Comparison of ENCODE assay signal across 12 cellular contexts in the genomic region with DNA sequence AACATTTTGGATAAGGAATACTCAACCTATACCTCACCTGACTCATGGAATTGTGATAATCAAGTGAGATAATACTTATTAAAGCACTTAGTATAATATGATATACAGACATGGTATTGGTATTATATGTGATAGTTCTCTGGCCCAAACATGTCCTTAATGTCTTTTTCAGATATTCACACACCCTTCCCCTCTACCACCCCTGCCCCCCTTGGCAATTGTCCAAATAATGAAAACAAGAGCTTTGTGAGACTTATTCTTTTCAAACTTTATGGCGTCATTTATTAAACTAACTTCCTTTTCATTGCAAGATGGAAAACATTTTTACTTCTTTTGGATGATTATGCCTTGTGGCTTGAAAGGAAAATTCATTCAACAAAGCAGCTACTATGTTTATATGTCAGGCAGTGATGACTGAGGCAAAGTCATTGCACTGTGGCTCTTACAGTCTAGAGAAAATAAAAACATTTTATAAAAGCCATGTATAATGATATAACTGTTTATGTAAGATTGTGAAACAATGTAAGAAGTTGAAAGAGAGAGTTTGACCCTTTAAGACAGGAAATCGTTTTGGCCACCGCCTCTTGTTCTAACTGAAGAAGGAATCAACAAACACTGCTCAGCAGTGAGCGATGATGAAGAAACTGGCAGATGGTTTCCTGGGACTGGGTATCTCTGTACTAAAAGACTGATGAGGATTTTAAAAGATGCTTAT. TPM values are rescaled to one million over a fixed set of nuclear protein-coding genes. Genes with fewer than 3 reads are reported as not detected.
DNase-seq lines count a peak whose midpoint lies in the region; ATAC-seq and TF ChIP-seq lines count a peak whose summit lies in the region.
"Had no signal": no experiment of that assay in that cellular context is flagged by ENCODE, and none has a peak within 500 bp of the region (broad histone marks: within the 10 kb centered on the region; RNA-seq: fewer than 3 reads in every experiment).

No MANE protein-coding gene starts in this region.

- no peak overlapping the region for H3K4me3 ChIP-seq in fibroblast of the aortic adventitia (ENCODE audit: low read depth, low read length)
- H3K4me3 ChIP-seq: PC-9 had no signal

- H3K9me3 ChIP-seq in T-helper 17 cell (ENCODE audit: control insufficient read depth, low read length, poor library complexity, severe bottlenecking) = no peaks in the 10 kb centered on the region

- DNase-seq in EH (ENCODE audit: low read depth) (peak; percentile 60), T-helper 17 cell (no peak), fibroblast of the aortic adventitia (ENCODE audit: low read depth) (peak; percentile 69), osteocyte (ENCODE audit: extremely low spot score, unreplicated experiment) (no peak), cortex of kidney (lab: John Stamatoyannopoulos, UW) (no peak), DMS153 treated with DMSO at 0.1 percent for 48 hours (lab: John Stamatoyannopoulos, UW; ENCODE audit: unreplicated experiment) (no peak), globus pallidus (ENCODE audit: low spot score) (no peak)
- DNase-seq: GF-D8; naive thymus-derived CD4-positive, alpha-beta T cell; PC-9 had no signal

- peaks cover 5% of the 10 kb centered on the region for H3K4me1 Mint-ChIP-seq in T-helper 17 cell
- H3K4me1 Mint-ChIP-seq in osteocyte (ENCODE audit: unreplicated experiment) = peaks cover 13% of the 10 kb centered on the region

- H3K36me3 Mint-ChIP-seq in T-helper 17 cell (ENCODE audit: low read depth) (peaks cover 4% of the 10 kb centered on the region), osteocyte (ENCODE audit: unreplicated experiment) (peaks cover 38% of the 10 kb centered on the region)

- no peak for ATAC-seq in T-helper 17 cell
- no peak for ATAC-seq in HG02759 (IDR thresholded peaks at IDR 0.05; ENCODE audit: unreplicated experiment)
- ATAC-seq: naive thymus-derived CD4-positive, alpha-beta T cell had no signal

- H3K9me3 Mint-ChIP-seq in osteocyte (ENCODE audit: unreplicated experiment) = peaks cover 2% of the 10 kb centered on the region
- H3K9me3 Mint-ChIP-seq: IgD-negative memory B cell had no signal

- H3K27ac Mint-ChIP-seq in T-helper 17 cell (peak overlapping the region; percentile 21), osteocyte (ENCODE audit: unreplicated experiment) (peak overlapping the region; percentile 13)
- H3K27ac Mint-ChIP-seq: IgD-negative memory B cell had no signal

- H3K4me3 Mint-ChIP-seq in T-helper 17 cell = no peak overlapping the region
- no peak overlapping the region for H3K4me3 Mint-ChIP-seq in osteocyte (ENCODE audit: unreplicated experiment)
- H3K4me3 Mint-ChIP-seq: IgD-negative memory B cell; naive thymus-derived CD4-positive, alpha-beta T cell had no signal

- H3K27me3 Mint-ChIP-seq in T-helper 17 cell = no peaks in the 10 kb centered on the region
- no peaks in the 10 kb centered on the region for H3K27me3 Mint-ChIP-seq in osteocyte (ENCODE audit: unreplicated experiment)
- H3K27me3 Mint-ChIP-seq: IgD-negative memory B cell; naive thymus-derived CD4-positive, alpha-beta T cell had no signal

- TF ChIP-seq CTCF in fibroblast of the aortic adventitia (IDR thresholded peaks at IDR 0.05; ENCODE audit: insufficient read depth, low read length) (no peak), osteocyte (IDR thresholded peaks at IDR 0.05) (no peak)

RNA-seq across cellular contexts. Expression of a gene that starts 27.4 kb away (rescaled TPM):
- total RNA-seq in T-helper 17 cell (1 to 10 TPM; 2.2 to 2.3 TPM), fibroblast of the aortic adventitia (ENCODE audit: low replicate concordance) (20.6 and 27.5 TPM in 2 replicates), osteocyte (22.9 and 24.9 TPM in 2 replicates)

Comparison
In these comparisons a context has a peak if more than half of its experiments do, and no peak if none do; other contexts are left out.
1. DNase-seq: peak in EH (single experiment) and fibroblast of the aortic adventitia (single experiment); none in T-helper 17 cell (0 of 3), osteocyte (single experiment), cortex of kidney (single experiment), DMS153 treated with DMSO at 0.1 percent for 48 hours (single experiment) and globus pallidus (single experiment).